ENCODE assay signal across 29 cellular contexts in genomic region chr3:133562376-133562775, GRCh38.
"Had no signal": no experiment of that assay in that cellular context is flagged by ENCODE, and none has a peak within 500 bp of the region (broad histone marks: within the 10 kb centered on the region; RNA-seq: fewer than 3 reads in every experiment).

No MANE protein-coding gene starts in this region.

- H3K27me3 ChIP-seq: colonic mucosa, esophagus muscularis mucosa, foreskin keratinocyte, gastroesophageal sphincter, heart left ventricle, hepatocyte, neural progenitor cell, right atrium auricular region, sigmoid colon, testis, tibial artery, upper lobe of left lung had no signal

- H3K9me3 Mint-ChIP-seq: dendritic cell treated with granulocyte-macrophage colony-stimulating factor and Interleukin-4, amounts not matched to agents 40 ng/mL and 50 ng/mL, for 4 days; endodermal cell; memory B cell; stimulated activated effector memory CD8-positive, alpha-beta T cell treated with anti-CD3 and anti-CD28 coated beads, Interleukin-12 subunit alpha, Interleukin-12 subunit beta, amount 100 ng/mL, for 72 hours had no signal

- H3K27ac Mint-ChIP-seq: dendritic cell treated with granulocyte-macrophage colony-stimulating factor and Interleukin-4, amounts not matched to agents 40 ng/mL and 50 ng/mL, for 4 days; endodermal cell; memory B cell; naive thymus-derived CD4-positive, alpha-beta T cell; nephron; neural progenitor cell; stimulated activated effector memory CD8-positive, alpha-beta T cell treated with anti-CD3 and anti-CD28 coated beads, Interleukin-12 subunit alpha, Interleukin-12 subunit beta, amount 100 ng/mL, for 72 hours had no signal

- H3K36me3 ChIP-seq: colonic mucosa, esophagus muscularis mucosa, gastroesophageal sphincter, heart left ventricle, neural progenitor cell, prostate gland, right atrium auricular region, sigmoid colon, tibial artery, upper lobe of left lung had no signal

- H3K9me3 ChIP-seq: colonic mucosa, prostate gland, sigmoid colon, testis, tibial artery, upper lobe of left lung had no signal

- H3K27ac ChIP-seq: colonic mucosa, epithelial cell of prostate, esophagus muscularis mucosa, foreskin keratinocyte, gastroesophageal sphincter, heart left ventricle, hepatocyte, neural progenitor cell, prostate gland, right atrium auricular region, sigmoid colon, testis, tibial artery, upper lobe of left lung had no signal

- H3K9ac ChIP-seq: neural progenitor cell had no signal

- H3K36me3 Mint-ChIP-seq: neural progenitor cell; stimulated activated effector memory CD8-positive, alpha-beta T cell treated with anti-CD3 and anti-CD28 coated beads, Interleukin-12 subunit alpha, Interleukin-12 subunit beta, amount 100 ng/mL, for 72 hours had no signal

- DNase-seq: colonic mucosa; effector CD8-positive, alpha-beta T cell; endodermal cell; heart left ventricle; kidney; midbrain; naive thymus-derived CD4-positive, alpha-beta T cell; sigmoid colon; stimulated activated CD4-positive, alpha-beta T cell treated with anti-CD3 and anti-CD28 coated beads, Interleukin-2, amount 100 ng/mL, for 24 hours; stimulated activated CD4-positive, alpha-beta T cell treated with anti-CD3 and anti-CD28 coated beads, Interleukin-4, amount 100 ng/mL, for 24 hours; stimulated activated naive CD8-positive, alpha-beta T cell treated with anti-CD3 and anti-CD28 coated beads, Interleukin-15, Interleukin-2, amounts not matched to agents 100 U/mL and 50 U/mL, for 24 hours; substantia nigra; tibial artery; upper lobe of left lung had no signal

- H3K4me1 Mint-ChIP-seq: naive thymus-derived CD4-positive, alpha-beta T cell; stimulated activated effector memory CD8-positive, alpha-beta T cell treated with anti-CD3 and anti-CD28 coated beads, Interleukin-12 subunit alpha, Interleukin-12 subunit beta, amount 100 ng/mL, for 72 hours had no signal

- H2AFZ ChIP-seq: hepatocyte, neural progenitor cell had no signal

- H3K4me2 ChIP-seq: hepatocyte, neural progenitor cell had no signal

- H3K27me3 Mint-ChIP-seq: dendritic cell treated with granulocyte-macrophage colony-stimulating factor and Interleukin-4, amounts not matched to agents 40 ng/mL and 50 ng/mL, for 4 days; memory B cell had no signal

- ATAC-seq: foreskin keratinocyte; gastroesophageal sphincter; heart left ventricle; left lobe of liver; naive thymus-derived CD4-positive, alpha-beta T cell; stimulated activated effector memory CD8-positive, alpha-beta T cell treated with anti-CD3 and anti-CD28 coated beads, Interleukin-12 subunit alpha, Interleukin-12 subunit beta, amount 100 ng/mL, for 72 hours; stimulated activated naive CD8-positive, alpha-beta T cell treated with anti-CD3 and anti-CD28 coated beads, Interleukin-15, Interleukin-2, amounts not matched to agents 100 U/mL and 50 U/mL, for 24 hours had no signal

- H3K4me1 ChIP-seq: colonic mucosa, foreskin keratinocyte, prostate gland, right atrium auricular region, sigmoid colon, testis, tibial artery, upper lobe of left lung had no signal

- H3K4me3 Mint-ChIP-seq: dendritic cell treated with granulocyte-macrophage colony-stimulating factor and Interleukin-4, amounts not matched to agents 40 ng/mL and 50 ng/mL, for 4 days; endodermal cell; memory B cell; naive thymus-derived CD4-positive, alpha-beta T cell; nephron; neural progenitor cell; stimulated activated effector memory CD8-positive, alpha-beta T cell treated with anti-CD3 and anti-CD28 coated beads, Interleukin-12 subunit alpha, Interleukin-12 subunit beta, amount 100 ng/mL, for 72 hours had no signal

- H3K4me3 ChIP-seq: colonic mucosa, esophagus muscularis mucosa, gastroesophageal sphincter, heart left ventricle, hepatocyte, lung, neural progenitor cell, prostate gland, right atrium auricular region, sigmoid colon, testis, tibial artery, upper lobe of left lung had no signal
